7 cellular contexts compared by ENCODE assay signal in the genomic region with DNA sequence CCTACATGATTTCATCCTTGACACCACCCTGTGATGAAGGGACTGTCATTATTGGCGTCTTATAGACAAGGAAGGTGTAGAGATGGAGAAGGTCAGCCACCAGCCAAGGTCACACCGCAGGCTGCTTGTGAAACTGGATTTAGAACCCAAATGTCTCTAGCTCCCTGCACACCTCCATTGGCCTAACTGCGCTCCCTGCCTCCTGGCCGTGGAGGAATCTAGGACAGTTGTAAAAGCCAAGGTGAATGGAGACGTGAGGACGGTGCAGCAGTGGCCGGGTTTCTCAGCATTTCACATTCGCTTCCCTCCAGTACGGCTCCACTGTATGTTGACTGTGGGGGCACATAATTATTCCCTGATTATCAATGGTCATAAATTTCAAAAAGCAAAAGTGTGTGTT.
"Had no signal": no experiment of that assay in that cellular context is flagged by ENCODE, and none has a peak within 500 bp of the region (broad histone marks: within the 10 kb centered on the region; RNA-seq: fewer than 3 reads in every experiment).

No MANE protein-coding gene starts in this region.

- H3K4me3 ChIP-seq: GM23338 had no signal

- ATAC-seq: GM23338, HepG2 had no signal

- H3K27ac ChIP-seq: HL-60 had no signal

- FAIRE-seq: H1, H54, HepG2 had no signal

- DNase-seq: H9, HCEC 1CT had no signal
